ENCODE assay signal across 8 cellular contexts in genomic region chr6:99467509-99468106, GRCh38. TPM values are rescaled to one million over a fixed set of nuclear protein-coding genes. Genes with fewer than 3 reads are reported as not detected.
DNase-seq lines count a peak whose midpoint lies in the region; ATAC-seq, FAIRE-seq and TF ChIP-seq lines count a peak whose summit lies in the region.

No MANE protein-coding gene starts in this region.

- WGBS in suprapubic skin = 2% methylated on average over 3 of the region's 3 CpGs

- DNase-seq in AG10803 (ENCODE audit: low read depth) (peak; percentile 26), GM18507 (ENCODE audit: extremely low spot score, insufficient read length, low read depth) (no peak), NCI-H1105 treated with DMSO at 0.1 percent for 48 hours (lab: John Stamatoyannopoulos, UW) (peak; percentile 62), astrocyte of the hippocampus (ENCODE audit: low read depth, low spot score) (peak; percentile 26), left lobe of liver (ENCODE audit: low spot score) (no peak), suprapubic skin (ENCODE audit: low spot score in 2 of 2) (no peak), retina (no peak), epidermal melanocyte (ENCODE audit: insufficient read length, low spot score) (no peak)

- peak; percentile 69 for ATAC-seq in left lobe of liver

- FAIRE-seq in GM18507 (lab: Jason Lieb, UNC) = peak; percentile 77

- no peaks in the 10 kb centered on the region for H3K4me1 ChIP-seq in suprapubic skin

- peaks cover 17% of the 10 kb centered on the region for H3K36me3 ChIP-seq in suprapubic skin

- H3K4me3 ChIP-seq in AG10803 (ENCODE audit: low read length) (no peak overlapping the region), suprapubic skin (no peak overlapping the region)

- H3K27me3 ChIP-seq in suprapubic skin = no peaks in the 10 kb centered on the region

- no peak for TF ChIP-seq EP300 in suprapubic skin (IDR thresholded peaks at IDR 0.05)

- TF ChIP-seq POLR2A in suprapubic skin (IDR thresholded peaks at IDR 0.05) = no peak

- TF ChIP-seq CTCF in AG10803 (conservative IDR thresholded peaks at IDR 0.05; ENCODE audit: low read length) (peak; percentile 78), suprapubic skin (IDR thresholded peaks at IDR 0.05) (peak in 1 of 2 donors; percentile 54)

- no peak overlapping the region for H3K27ac ChIP-seq in suprapubic skin

- no peaks in the 10 kb centered on the region for H3K9me3 ChIP-seq in suprapubic skin

RNA-seq across cellular contexts. Expression of gene PNISR, which starts 42.5 kb away (rescaled TPM):
- total RNA-seq in left lobe of liver (34.4 TPM), suprapubic skin (100 to 1,000 TPM in 1 of 4 donors, 10 to 100 TPM in 3; 52.9 to 335 (median 80.9) TPM)

RNA-seq across cellular contexts. Expression of gene USP45, which starts 47.6 kb away (rescaled TPM):
- 5.5 TPM for total RNA-seq in left lobe of liver
- 10 to 100 TPM in 2 of 4 donors, 1 to 10 TPM in 2; 6.5 to 31.2 (median 10.7) TPM for total RNA-seq in suprapubic skin

Comparison
In these comparisons a context has a peak if more than half of its experiments do, and no peak if none do; other contexts are left out.
1. DNase-seq: peak in AG10803 (single experiment), NCI-H1105 treated with DMSO at 0.1 percent for 48 hours (single experiment) and astrocyte of the hippocampus (single experiment); none in GM18507 (single experiment), left lobe of liver (single experiment), suprapubic skin (0 of 2), retina (single experiment) and epidermal melanocyte (single experiment).